In genomic region chr6:101396552-101397173, GRCh38 we compare ENCODE assay signal across 8 cellular contexts. TPM values are rescaled to one million over a fixed set of nuclear protein-coding genes. Genes with fewer than 3 reads are reported as not detected.
DNase-seq lines count a peak whose midpoint lies in the region; ATAC-seq and TF ChIP-seq lines count a peak whose summit lies in the region.

No MANE protein-coding gene starts in this region.

- H3K4me1 ChIP-seq in HAP-1, result peaks cover 16% of the 10 kb centered on the region

- no peaks in the 10 kb centered on the region for H3K9me3 ChIP-seq in HAP-1

- DNase-seq in AG08395 (ENCODE audit: low spot score) (peak; percentile 42), HAP-1 (ENCODE audit: low spot score in 2 of 2) (peak; percentile 61 to 92), SW480 (ENCODE audit: low spot score) (peak; percentile 18), fibroblast of the aortic adventitia (ENCODE audit: low read depth) (peak; percentile 70), smooth muscle cell of the brain vasculature (ENCODE audit: low read depth, low spot score) (peak; percentile 3), occipital lobe (lab: John Stamatoyannopoulos, UW) (no peak)

- H3K36me3 ChIP-seq in HAP-1 (replicated peaks), result no peaks in the 10 kb centered on the region; the same call in 1 of the 2 replicates

- TF ChIP-seq CTCF in fibroblast of the aortic adventitia (IDR thresholded peaks at IDR 0.05; ENCODE audit: insufficient read depth, low read length), result no peak

- ATAC-seq in GM19455 (IDR thresholded peaks at IDR 0.05; ENCODE audit: unreplicated experiment) (no peak), GM18520 (IDR thresholded peaks at IDR 0.05; ENCODE audit: unreplicated experiment) (no peak)

- H3K4me3 ChIP-seq in HAP-1, result no peak overlapping the region
- no peak overlapping the region for H3K4me3 ChIP-seq in fibroblast of the aortic adventitia (ENCODE audit: low read depth, low read length)

- H3K27me3 ChIP-seq in HAP-1 (ENCODE audit: low read depth), result no peaks in the 10 kb centered on the region

- in situ Hi-C loops in HAP-1 (cut with MboI; ENCODE audit: low sequenced_read_pairs), result loop anchor here (25.0 kb wide), 1 partner anchor 284 kb away; no protein-coding TSS in a partner anchor

RNA-seq across cellular contexts. Expression of gene GRIK2, which starts 3.2 kb away (rescaled TPM):
- total RNA-seq in fibroblast of the aortic adventitia (ENCODE audit: low replicate concordance) (8.3 and 8.9 TPM in 2 replicates), occipital lobe (82.7 TPM)
